In genomic region chr7:22677267-22677666, GRCh38 we compare ENCODE assay signal across 9 cellular contexts. TPM values are rescaled to one million over a fixed set of nuclear protein-coding genes. Genes with fewer than 3 reads are reported as not detected.
DNase-seq lines count a peak whose midpoint lies in the region; ATAC-seq and TF ChIP-seq lines count a peak whose summit lies in the region.
"Not testable (repeated sequence)": the region's sequence is repeated elsewhere in the genome, so short reads cannot be mapped to it uniquely, and the experiment has no call there.
"Had no signal": no experiment of that assay in that cellular context is flagged by ENCODE, and none has a peak within 500 bp of the region (broad histone marks: within the 10 kb centered on the region; RNA-seq: fewer than 3 reads in every experiment).

No MANE protein-coding gene starts in this region.

- H3K79me2 ChIP-seq in ACC112 (ENCODE audit: control insufficient read depth, insufficient read depth, low read length, unreplicated experiment): not testable (repeated sequence)

- H3K4me1 Mint-ChIP-seq in activated B cell treated with CpG ODN at 0.5 μM for 24 hours: peaks cover 92% of the 10 kb centered on the region
- H3K4me1 Mint-ChIP-seq in activated T-cell treated with anti-CD3 and anti-CD28 coated beads, Interleukin-2, amount 50 U/mL, for 24 hours (ENCODE audit: low read depth): peaks cover 70% of the 10 kb centered on the region
- peaks cover 73% of the 10 kb centered on the region for H3K4me1 Mint-ChIP-seq in activated naive CD8-positive, alpha-beta T cell (ENCODE audit: low read depth)
- peaks cover 78% of the 10 kb centered on the region for H3K4me1 Mint-ChIP-seq in stimulated activated memory B cell treated with anti-CD40 and anti-IgM and Interleukin-4, amounts not matched to agents 10 μg/mL and 1 μg/mL and 100 μg/mL, for 72 hours

- ATAC-seq in GM18502 (IDR thresholded peaks at IDR 0.05; ENCODE audit: poor library complexity, unreplicated experiment): peak; percentile 43
- peak; percentile 36 for ATAC-seq in HG03442 (IDR thresholded peaks at IDR 0.05; ENCODE audit: unreplicated experiment)
- peak; percentile 12 for ATAC-seq in activated B cell treated with CpG ODN at 0.5 μM for 24 hours (ENCODE audit: low read depth)
- ATAC-seq in lower lobe of right lung: not testable (repeated sequence)
- ATAC-seq in stimulated activated memory B cell treated with anti-CD40 and anti-IgM and Interleukin-4, amounts not matched to agents 10 μg/mL and 1 μg/mL and 100 μg/mL, for 72 hours: peak; percentile 53

- H2AFZ ChIP-seq in ACC112 (ENCODE audit: low read length, unreplicated experiment): peak overlapping the region; percentile 35

- CTCF ChIA-PET in activated B cell treated with CpG ODN at 0.5 μM for 24 hours (lab: Charles Lee): interaction anchor here (0.9 to 3.5 kb wide), 4 partner anchors 15 to 117 kb away, joined by 3 to 21 read pairs (median 8); no protein-coding TSS in a partner anchor

- not testable (repeated sequence) for H3K36me3 ChIP-seq in ACC112 (ENCODE audit: insufficient read depth, low read length); lower lobe of right lung

- H3K4me3 Mint-ChIP-seq in activated B cell treated with CpG ODN at 0.5 μM for 24 hours: peak overlapping the region; percentile 56
- H3K4me3 Mint-ChIP-seq in activated T-cell treated with anti-CD3 and anti-CD28 coated beads, Interleukin-2, amount 50 U/mL, for 24 hours: peak overlapping the region; percentile 10
- H3K4me3 Mint-ChIP-seq in activated naive CD8-positive, alpha-beta T cell: peak overlapping the region; percentile 43
- not testable (repeated sequence) for H3K4me3 Mint-ChIP-seq in stimulated activated memory B cell treated with anti-CD40 and anti-IgM and Interleukin-4, amounts not matched to agents 10 μg/mL and 1 μg/mL and 100 μg/mL, for 72 hours

- not testable (repeated sequence) for TF ChIP-seq CTCF in activated B cell treated with CpG ODN at 0.5 μM for 24 hours (IDR thresholded peaks at IDR 0.05); lower lobe of right lung (IDR thresholded peaks at IDR 0.05)

- POLR2A ChIA-PET in activated B cell treated with CpG ODN at 0.5 μM for 24 hours (lab: Charles Lee): interaction anchor here (0.6 to 5.6 kb wide), 15 partner anchors 8 to 429 kb away, joined by 3 to 75 read pairs (median 5); partner anchors contain the start of gene IL6

- H3K9me3 Mint-ChIP-seq in activated B cell treated with CpG ODN at 0.5 μM for 24 hours: peaks cover 14% of the 10 kb centered on the region
- not testable (repeated sequence) for H3K9me3 Mint-ChIP-seq in activated T-cell treated with anti-CD3 and anti-CD28 coated beads, Interleukin-2, amount 50 U/mL, for 24 hours; activated naive CD8-positive, alpha-beta T cell (ENCODE audit: low read depth); stimulated activated memory B cell treated with anti-CD40 and anti-IgM and Interleukin-4, amounts not matched to agents 10 μg/mL and 1 μg/mL and 100 μg/mL, for 72 hours

- not testable (repeated sequence) for H3K9me3 ChIP-seq in lower lobe of right lung

- intact Hi-C loops in activated B cell treated with CpG ODN at 0.5 μM for 24 hours (cut with micrococcal nuclease): loop anchor here (1.0 to 2.0 kb wide), 2 partner anchors 21 to 36 kb away; no protein-coding TSS in a partner anchor
- intact Hi-C loops in lower lobe of right lung (cut with DNase I): not testable (repeated sequence)

- not testable (repeated sequence) for H3K27me3 Mint-ChIP-seq in activated B cell treated with CpG ODN at 0.5 μM for 24 hours; activated T-cell treated with anti-CD3 and anti-CD28 coated beads, Interleukin-2, amount 50 U/mL, for 24 hours; activated naive CD8-positive, alpha-beta T cell; stimulated activated memory B cell treated with anti-CD40 and anti-IgM and Interleukin-4, amounts not matched to agents 10 μg/mL and 1 μg/mL and 100 μg/mL, for 72 hours

- not testable (repeated sequence) for H3K27me3 ChIP-seq in ACC112 (ENCODE audit: insufficient read depth, low read length); lower lobe of right lung (ENCODE audit: low read depth)

- H3K36me3 Mint-ChIP-seq in activated B cell treated with CpG ODN at 0.5 μM for 24 hours (ENCODE audit: low read depth): peaks cover 19% of the 10 kb centered on the region
- not testable (repeated sequence) for H3K36me3 Mint-ChIP-seq in activated T-cell treated with anti-CD3 and anti-CD28 coated beads, Interleukin-2, amount 50 U/mL, for 24 hours (ENCODE audit: low read depth); activated naive CD8-positive, alpha-beta T cell
- peaks cover 11% of the 10 kb centered on the region for H3K36me3 Mint-ChIP-seq in stimulated activated memory B cell treated with anti-CD40 and anti-IgM and Interleukin-4, amounts not matched to agents 10 μg/mL and 1 μg/mL and 100 μg/mL, for 72 hours

- H3K27ac Mint-ChIP-seq in activated B cell treated with CpG ODN at 0.5 μM for 24 hours: peak overlapping the region; percentile 92
- peak overlapping the region; percentile 89 for H3K27ac Mint-ChIP-seq in activated T-cell treated with anti-CD3 and anti-CD28 coated beads, Interleukin-2, amount 50 U/mL, for 24 hours
- peak overlapping the region; percentile 62 for H3K27ac Mint-ChIP-seq in activated naive CD8-positive, alpha-beta T cell
- H3K27ac Mint-ChIP-seq in stimulated activated memory B cell treated with anti-CD40 and anti-IgM and Interleukin-4, amounts not matched to agents 10 μg/mL and 1 μg/mL and 100 μg/mL, for 72 hours: peak overlapping the region; percentile 81

- H3K4me1 ChIP-seq in ACC112 (ENCODE audit: control insufficient read depth, insufficient read depth, low read length, unreplicated experiment): peaks cover 27% of the 10 kb centered on the region
- peaks cover 32% of the 10 kb centered on the region for H3K4me1 ChIP-seq in lower lobe of right lung

- H3K27ac ChIP-seq in ACC112 (ENCODE audit: low read depth, low read length): not testable (repeated sequence)
- H3K27ac ChIP-seq in lower lobe of right lung: peak overlapping the region; percentile 25

- DNase-seq in activated B cell treated with CpG ODN at 0.5 μM for 24 hours; activated T-cell treated with anti-CD3 and anti-CD28 coated beads, Interleukin-2, amount 50 U/mL, for 24 hours; lower lobe of right lung: not testable (repeated sequence)

- H3K4me3 ChIP-seq in ACC112 (ENCODE audit: low read depth, low read length); lower lobe of right lung: not testable (repeated sequence)

RNA-seq across cellular contexts. Expression of gene IL6, which starts 49.7 kb away (rescaled TPM):
- 64.4 and 72.3 TPM in 2 replicates for total RNA-seq in activated B cell treated with CpG ODN at 0.5 μM for 24 hours
- total RNA-seq in lower lobe of right lung: 8.2 TPM
- total RNA-seq: G401 had no signal
